Comparison of ENCODE assay signal across 9 cellular contexts in genomic region chr7:6250364-6250833, GRCh38. TPM values are rescaled to one million over a fixed set of nuclear protein-coding genes. Genes with fewer than 3 reads are reported as not detected.
DNase-seq lines count a peak whose midpoint lies in the region; ATAC-seq and TF ChIP-seq lines count a peak whose summit lies in the region.
"Had no signal": no experiment of that assay in that cellular context is flagged by ENCODE, and none has a peak within 500 bp of the region (broad histone marks: within the 10 kb centered on the region; RNA-seq: fewer than 3 reads in every experiment).

No MANE protein-coding gene starts in this region.

- peak; percentile 36 for ATAC-seq in Right ventricle myocardium inferior
- peak; percentile 64 for ATAC-seq in HG02642 (IDR thresholded peaks at IDR 0.05; ENCODE audit: poor library complexity, unreplicated experiment)
- ATAC-seq in stimulated activated naive CD8-positive, alpha-beta T cell treated with anti-CD3 and anti-CD28 coated beads, Interleukin-15, Interleukin-2, amounts not matched to agents 100 U/mL and 50 U/mL, for 24 hours, result peak; percentile 92
- ATAC-seq in gastrocnemius medialis, result no peak

- H3K27me3 ChIP-seq in gastrocnemius medialis, result no peaks in the 10 kb centered on the region

- TF ChIP-seq POLR2A in gastrocnemius medialis (IDR thresholded peaks at IDR 0.05), result no peak

- no peak overlapping the region for H3K27ac ChIP-seq in gastrocnemius medialis

- H3K36me3 ChIP-seq in gastrocnemius medialis, result no peaks in the 10 kb centered on the region

- no peak for DNase-seq in Right ventricle myocardium inferior (ENCODE audit: missing footprints)
- DNase-seq in cardiac septum (ENCODE audit: low spot score), result no peak
- DNase-seq in activated T-helper 9 cell treated with anti-CD3 and anti-CD28 coated beads, Interleukin-2, amount 50 U/mL, for 16 hours (ENCODE audit: low read depth), result peak; percentile 17
- peak; percentile 39 for DNase-seq in stimulated activated naive CD8-positive, alpha-beta T cell treated with anti-CD3 and anti-CD28 coated beads, Interleukin-15, Interleukin-2, amounts not matched to agents 100 U/mL and 50 U/mL, for 24 hours
- no peak for DNase-seq in gastrocnemius medialis
- DNase-seq in HUDEP-2 (lab: John Stamatoyannopoulos, UW; ENCODE audit: unreplicated experiment in 76 of 76), result no peak
- no peak for DNase-seq in AML-193 (lab: John Stamatoyannopoulos, UW)
- DNase-seq: activated gamma-delta T cell had no signal

- H3K4me3 ChIP-seq in gastrocnemius medialis, result no peak overlapping the region

- H3K4me1 ChIP-seq in gastrocnemius medialis, result peaks cover 51 to 64% of the 10 kb centered on the region in 2 donors

- intact Hi-C loops in Right ventricle myocardium inferior (cut with DNase I), result no loop called here
- intact Hi-C loops in cardiac septum (cut with DNase I), result no loop called here
- intact Hi-C loops in gastrocnemius medialis (cut with DNase I; ENCODE audit: low total_unique reads), result no loop called here

- no peak for TF ChIP-seq CTCF in gastrocnemius medialis (IDR thresholded peaks at IDR 0.05 in 4 of 5, conservative IDR thresholded peaks at IDR 0.05 in 1 of 5)

- no peaks in the 10 kb centered on the region for H3K9me3 ChIP-seq in gastrocnemius medialis

- in situ Hi-C loops in gastrocnemius medialis (cut with MboI; ENCODE audit: low sequenced_read_pairs in 4 of 4), result no loop called here

RNA-seq across cellular contexts. Expression of gene CYTH3, which starts 22.0 kb away (rescaled TPM):
- total RNA-seq in Right ventricle myocardium inferior, result 30.3 TPM
- 24.9 TPM for total RNA-seq in cardiac septum
- total RNA-seq in gastrocnemius medialis, result 10 to 100 TPM; 14.3 to 20.2 (median 16.7) TPM

Comparison
In these comparisons a context has a peak if more than half of its experiments do, and no peak if none do; other contexts are left out.
1. ATAC-seq: peak in Right ventricle myocardium inferior (single experiment), HG02642 (single experiment) and stimulated activated naive CD8-positive, alpha-beta T cell treated with anti-CD3 and anti-CD28 coated beads, Interleukin-15, Interleukin-2, amounts not matched to agents 100 U/mL and 50 U/mL, for 24 hours (single experiment); none in gastrocnemius medialis (0 of 2).
2. DNase-seq: peak in activated T-helper 9 cell treated with anti-CD3 and anti-CD28 coated beads, Interleukin-2, amount 50 U/mL, for 16 hours (single experiment) and stimulated activated naive CD8-positive, alpha-beta T cell treated with anti-CD3 and anti-CD28 coated beads, Interleukin-15, Interleukin-2, amounts not matched to agents 100 U/mL and 50 U/mL, for 24 hours (single experiment); none in Right ventricle myocardium inferior (single experiment), cardiac septum (single experiment), gastrocnemius medialis (0 of 2), HUDEP-2 (0 of 76) and AML-193 (0 of 2).